Comparison of ENCODE assay signal across 8 cellular contexts in genomic region chr2:88199912-88200682, GRCh38. TPM values are rescaled to one million over a fixed set of nuclear protein-coding genes. Genes with fewer than 3 reads are reported as not detected.
DNase-seq lines count a peak whose midpoint lies in the region; ATAC-seq and TF ChIP-seq lines count a peak whose summit lies in the region.

No MANE protein-coding gene starts in this region.

- peak overlapping the region; percentile 14 for H3K4me3 Mint-ChIP-seq in glutamatergic neuron (ENCODE audit: unreplicated experiment)

- H3K4me3 ChIP-seq in skeletal muscle cell (ENCODE audit: low read depth, low read length): peak overlapping the region; percentile 25

- ATAC-seq in GM19452 (IDR thresholded peaks at IDR 0.05; ENCODE audit: unreplicated experiment) (no peak), GM19467 (IDR thresholded peaks at IDR 0.05; ENCODE audit: unreplicated experiment) (no peak)

- no peak overlapping the region for H3K27ac Mint-ChIP-seq in glutamatergic neuron (ENCODE audit: unreplicated experiment)

- no peaks in the 10 kb centered on the region for H3K9me3 Mint-ChIP-seq in glutamatergic neuron (ENCODE audit: unreplicated experiment)

- H3K36me3 Mint-ChIP-seq in glutamatergic neuron (ENCODE audit: unreplicated experiment): peaks cover 12% of the 10 kb centered on the region

- no peak for TF ChIP-seq CTCF in glutamatergic neuron (IDR thresholded peaks at IDR 0.05; ENCODE audit: partially characterized antibody, unreplicated experiment)

- peaks cover 1% of the 10 kb centered on the region for H3K4me1 Mint-ChIP-seq in glutamatergic neuron (ENCODE audit: low read depth, unreplicated experiment)

- no peaks in the 10 kb centered on the region for H3K27me3 Mint-ChIP-seq in glutamatergic neuron (ENCODE audit: unreplicated experiment)

- peak; percentile 22 for DNase-seq in DMS 273 (lab: John Stamatoyannopoulos, UW; ENCODE audit: unreplicated experiment)
- no peak for DNase-seq in DMS 273 treated with DMSO at 0.1 percent for 48 hours (lab: John Stamatoyannopoulos, UW)
- DNase-seq in SW480 (ENCODE audit: low spot score): peak; percentile 50
- DNase-seq in glutamatergic neuron: peak; percentile 50
- no peak for DNase-seq in skeletal muscle cell (ENCODE audit: low read depth)
- DNase-seq in occipital lobe (lab: John Stamatoyannopoulos, UW): no peak

RNA-seq across cellular contexts. Expression of gene THNSL2, which starts 30.0 kb away (rescaled TPM):
- total RNA-seq in glutamatergic neuron (ENCODE audit: unreplicated experiment) (37.3 TPM), occipital lobe (3.1 TPM)

Comparison
In these comparisons a context has a peak if more than half of its experiments do, and no peak if none do; other contexts are left out.
1. DNase-seq: peak in DMS 273 (single experiment), SW480 (single experiment) and glutamatergic neuron (single experiment); none in DMS 273 treated with DMSO at 0.1 percent for 48 hours (single experiment), skeletal muscle cell (single experiment) and occipital lobe (single experiment).